In genomic region chr12:131007794-131008460, GRCh38 we compare ENCODE assay signal across 12 cellular contexts.
"Had no signal": no experiment of that assay in that cellular context is flagged by ENCODE, and none has a peak within 500 bp of the region (broad histone marks: within the 10 kb centered on the region; RNA-seq: fewer than 3 reads in every experiment).

No MANE protein-coding gene starts in this region.

- H3K27ac ChIP-seq: coronary artery, prostate gland, tibial artery had no signal

- ATAC-seq: activated CD8-positive, alpha-beta T cell treated with anti-CD3 and anti-CD28 coated beads for 36 hours; left colon; stimulated activated memory B cell treated with anti-CD40 and anti-IgM and Interleukin-4, amounts not matched to agents 10 μg/mL and 1 μg/mL and 100 μg/mL, for 72 hours; T-helper 17 cell had no signal

- H3K4me1 ChIP-seq: tibial artery had no signal

- H3K4me3 ChIP-seq: coronary artery, esophagus squamous epithelium, prostate gland, tibial artery had no signal

- H3K9me3 ChIP-seq: esophagus squamous epithelium, prostate gland, tibial artery had no signal

- DNase-seq: activated CD4-positive, alpha-beta T cell treated with anti-CD3 and anti-CD28 coated beads for 4 hours; activated CD8-positive, alpha-beta T cell treated with anti-CD3 and anti-CD28 coated beads for 36 hours; activated gamma-delta T cell; activated T-cell treated with anti-CD3 and anti-CD28 coated beads, Interleukin-2, amount 50 U/mL, for 48 hours; amniotic stem cell; esophagus squamous epithelium; T-helper 17 cell; tibial artery had no signal

- H3K27me3 ChIP-seq: tibial artery had no signal

- H3K36me3 ChIP-seq: esophagus squamous epithelium, prostate gland had no signal
